Comparison of ENCODE assay signal across 23 cellular contexts in the genomic region with DNA sequence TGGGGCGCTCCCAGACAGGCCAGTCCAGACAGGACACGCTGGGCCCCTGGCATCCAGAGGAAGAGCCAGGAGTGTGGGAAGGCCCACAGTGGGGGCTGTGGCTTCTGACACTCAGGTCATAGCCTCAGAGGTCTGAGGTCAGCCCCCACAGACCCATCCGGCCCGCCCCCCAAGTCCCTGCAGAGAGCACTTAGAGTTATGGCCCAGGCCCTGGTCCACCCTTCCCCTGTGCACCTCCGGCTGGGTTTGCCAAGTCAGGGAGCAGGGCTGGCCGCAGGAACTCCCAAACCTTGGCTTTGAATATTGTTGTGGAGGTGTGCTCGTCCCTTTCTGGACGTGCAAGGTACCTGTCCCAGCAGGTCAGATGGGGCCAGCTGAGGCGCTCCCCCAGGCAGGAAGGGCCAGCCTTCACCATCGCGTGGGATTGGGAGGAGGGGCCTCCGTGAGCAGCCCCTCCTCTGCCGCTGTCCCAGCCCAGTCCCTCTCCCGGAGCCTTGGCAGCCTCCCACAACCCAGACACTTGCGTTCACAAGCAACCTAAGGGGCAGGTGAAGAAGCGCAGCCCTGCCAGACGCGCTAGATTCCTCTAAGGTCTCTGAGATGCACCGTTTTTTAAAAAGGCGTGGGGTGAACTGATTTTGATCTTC.
A peak's percentile ranks its signal among the peaks of the same experiment; 100 is the strongest.
DNase-seq lines count a peak whose midpoint lies in the region; ATAC-seq, FAIRE-seq and TF ChIP-seq lines count a peak whose summit lies in the region.
"Had no signal": no experiment of that assay in that cellular context is flagged by ENCODE, and none has a peak within 500 bp of the region (broad histone marks: within the 10 kb centered on the region; RNA-seq: fewer than 3 reads in every experiment).

No MANE protein-coding gene starts in this region.

- H3K4me1 ChIP-seq in K562 (replicated peaks in 1 of 2; ENCODE audit: control insufficient read depth in 2 of 2, insufficient read depth in 2 of 2, low read length in 2 of 2): peaks cover 0 to 36% of the 10 kb centered on the region in 2 experiments; a peak in 2 of 5 replicates
- H3K4me1 ChIP-seq: A549, adrenal gland, transverse colon had no signal

- POLR2A ChIA-PET in activated CD4-positive, alpha-beta T cell treated with anti-CD3 and anti-CD28 coated beads for 36 hours (lab: Charles Lee): interaction anchor here (0.9 kb wide), 1 partner anchor 129 kb away, joined by 3 read pairs; no protein-coding TSS in a partner anchor
- POLR2A ChIA-PET in K562 (lab: Yijun Ruan, JAX): no interaction called here

- no peak for DNase-seq in activated CD4-positive, alpha-beta T cell treated with anti-CD3 and anti-CD28 coated beads for 36 hours
- DNase-seq in activated CD4-positive, alpha-beta T cell treated with anti-CD3 and anti-CD28 coated beads for 1 hour: no peak
- DNase-seq in K562 (ENCODE audit: extremely low read depth in 1 of 4, low spot score in 3 of 4): no peak
- no peak for DNase-seq in sciatic nerve (ENCODE audit: low spot score)
- DNase-seq in SW 1271 (lab: John Stamatoyannopoulos, UW): no peak
- DNase-seq: activated CD8-positive, alpha-beta memory T cell treated with anti-CD3 and anti-CD28 coated beads, Interleukin-2, amount 50 U/mL, for 4 hours; CD4-positive, alpha-beta T cell; DMS79 treated with DMSO at 0.1 percent for 48 hours; endodermal cell; gastrocnemius medialis; GOT3; Karpas-422; NCI-H1417 treated with DMSO at 0.1 percent for 48 hours; NCI-H2171 treated with DMSO at 0.1 percent for 48 hours; small intestine had no signal

- no peak overlapping the region for H3K4me3 Mint-ChIP-seq in activated CD4-positive, alpha-beta T cell treated with anti-CD3 and anti-CD28 coated beads for 36 hours
- H3K4me3 Mint-ChIP-seq in IgD-negative memory B cell: peak overlapping the region in 2 of 4 donors; percentile 13 to 91
- H3K4me3 Mint-ChIP-seq: CD4-positive, alpha-beta T cell; central memory CD8-positive, alpha-beta T cell; endodermal cell had no signal

- no peak for FAIRE-seq in K562 (lab: Jason Lieb, UNC)
- FAIRE-seq: A549, small intestine had no signal

- peaks cover 46% of the 10 kb centered on the region for H3K4me1 Mint-ChIP-seq in activated CD4-positive, alpha-beta T cell treated with anti-CD3 and anti-CD28 coated beads for 36 hours
- peaks cover 19 to 30% (median 30%) of the 10 kb centered on the region in 3 donors for H3K4me1 Mint-ChIP-seq in IgD-negative memory B cell

- no peaks in the 10 kb centered on the region for H3K27me3 Mint-ChIP-seq in activated CD4-positive, alpha-beta T cell treated with anti-CD3 and anti-CD28 coated beads for 36 hours
- H3K27me3 Mint-ChIP-seq in IgD-negative memory B cell: no peaks in the 10 kb centered on the region
- H3K27me3 Mint-ChIP-seq: CD4-positive, alpha-beta T cell; central memory CD8-positive, alpha-beta T cell had no signal

- TF ChIP-seq CTCF in K562 (IDR thresholded peaks at IDR 0.05 in 2 of 3, conservative IDR thresholded peaks at IDR 0.05 in 1 of 3; ENCODE audit: insufficient read depth in 2 of 3, low read depth in 1 of 3, low read length in 3 of 3): no peak

- ATAC-seq in activated CD4-positive, alpha-beta T cell treated with anti-CD3 and anti-CD28 coated beads for 36 hours: no peak
- ATAC-seq in K562: no peak; the same call in 2 of the 3 replicates
- peak; percentile 20 for ATAC-seq in sciatic nerve
- ATAC-seq in HG02610 (IDR thresholded peaks at IDR 0.05; ENCODE audit: unreplicated experiment): no peak
- no peak for ATAC-seq in HG02884 (IDR thresholded peaks at IDR 0.05; ENCODE audit: unreplicated experiment)
- ATAC-seq: A549 had no signal

- H3K27ac Mint-ChIP-seq in activated CD4-positive, alpha-beta T cell treated with anti-CD3 and anti-CD28 coated beads for 36 hours: peak overlapping the region; percentile 76
- H3K27ac Mint-ChIP-seq in IgD-negative memory B cell: peak overlapping the region in 2 of 3 donors; percentile 61 to 89
- H3K27ac Mint-ChIP-seq: CD4-positive, alpha-beta T cell; endodermal cell had no signal

- peaks cover 25% of the 10 kb centered on the region for H3K36me3 Mint-ChIP-seq in activated CD4-positive, alpha-beta T cell treated with anti-CD3 and anti-CD28 coated beads for 36 hours (ENCODE audit: low read depth)
- H3K36me3 Mint-ChIP-seq in IgD-negative memory B cell: peaks cover 13% of the 10 kb centered on the region

- H3K9me1 ChIP-seq in K562 (ENCODE audit: control insufficient read depth, insufficient read depth, low read length): no peaks in the 10 kb centered on the region

- H3K4me3 ChIP-seq in K562: no peak overlapping the region
- H3K4me3 ChIP-seq: A549, adrenal gland, gastrocnemius medialis, left lung, transverse colon had no signal

- H3K27ac ChIP-seq in K562 (ENCODE audit: extremely low read depth, low read depth, low read length): no peak overlapping the region
- H3K27ac ChIP-seq: A549, gastrocnemius medialis, transverse colon had no signal

- H3K4me2 ChIP-seq in K562 (ENCODE audit: insufficient read depth, low read length): no peak overlapping the region
- H3K4me2 ChIP-seq: A549 had no signal

- no peaks in the 10 kb centered on the region for H3K9me3 Mint-ChIP-seq in activated CD4-positive, alpha-beta T cell treated with anti-CD3 and anti-CD28 coated beads for 36 hours (ENCODE audit: low read depth)
- H3K9me3 Mint-ChIP-seq in IgD-negative memory B cell: no peaks in the 10 kb centered on the region
- H3K9me3 Mint-ChIP-seq: CD4-positive, alpha-beta T cell; central memory CD8-positive, alpha-beta T cell; endodermal cell had no signal

- peaks cover 3% of the 10 kb centered on the region; the same call in 1 of the 3 replicates for H3K36me3 ChIP-seq in K562 (ENCODE audit: control insufficient read depth, insufficient read depth, low read length)

- H3K27me3 ChIP-seq in K562 (ENCODE audit: control insufficient read depth in 2 of 2, insufficient read depth in 2 of 2, low read length in 2 of 2): no peaks in the 10 kb centered on the region
- H3K27me3 ChIP-seq: adrenal gland, gastrocnemius medialis, left lung, transverse colon had no signal

- intact Hi-C loops in activated CD4-positive, alpha-beta T cell treated with anti-CD3 and anti-CD28 coated beads for 36 hours (cut with DNase I, micrococcal nuclease): no loop called here
- intact Hi-C loops in K562 (cut with micrococcal nuclease) (no loop called here), sciatic nerve (cut with DNase I) (no loop called here)

- H2AFZ ChIP-seq in K562 (ENCODE audit: low read depth, low read length): no peak overlapping the region

- in situ Hi-C loops in K562 (cut with MboI): no loop called here

- TF ChIP-seq RAD21 in K562 (CRISPR knock-in tag; conservative IDR thresholded peaks at IDR 0.05 in 1 of 2, IDR thresholded peaks at IDR 0.05 in 1 of 2): no peak

- no peaks in the 10 kb centered on the region for H4K20me1 ChIP-seq in K562 (replicated peaks; ENCODE audit: control insufficient read depth, insufficient read depth, low read length)

- H3K79me2 ChIP-seq in K562 (ENCODE audit: control insufficient read depth, insufficient read depth, low read length): no peaks in the 10 kb centered on the region

- peak overlapping the region in 1 of 2 experiments; percentile 54; a peak in 1 of 4 replicates for H3K9ac ChIP-seq in K562 (ENCODE audit: insufficient read depth in 1 of 2, low read depth in 2 of 2, low read length in 2 of 2)

- 76% methylated on average over 18 of the region's 20 CpGs for WGBS in K562 (ENCODE audit: insufficient coverage, low coverage, missing lambda C conversion rate)

- H3K9me3 ChIP-seq in K562 (replicated peaks; ENCODE audit: control insufficient read depth, insufficient read depth, low read depth, low read length): no peaks in the 10 kb centered on the region
- H3K9me3 ChIP-seq: A549, adrenal gland, gastrocnemius medialis, left lung, transverse colon had no signal

- CTCF ChIA-PET in activated CD4-positive, alpha-beta T cell treated with anti-CD3 and anti-CD28 coated beads for 36 hours (lab: Charles Lee): no interaction called here
- CTCF ChIA-PET in K562 (lab: Yijun Ruan, JAX; ENCODE audit: low intra/inter-chr PET ratio): no interaction called here

- TF ChIP-seq EP300 in K562 (IDR thresholded peaks at IDR 0.05; ENCODE audit: low read length): no peak

- no peak for TF ChIP-seq POLR2A in K562 (conservative IDR thresholded peaks at IDR 0.05)

- BruUV-seq in K562 (replicated peaks; lab: Mats Ljungman, UMichigan): no TSS peak

TF ChIP-seq in K562, 482 proteins besides CTCF, POLR2A, EP300 and RAD21:
- peak; percentile 23; the same call in 1 of the 2 replicates for TF ChIP-seq POLR2G (IDR thresholded peaks at IDR 0.05; ENCODE audit: low read depth, low read length)
- TF ChIP-seq, protein P1, sequence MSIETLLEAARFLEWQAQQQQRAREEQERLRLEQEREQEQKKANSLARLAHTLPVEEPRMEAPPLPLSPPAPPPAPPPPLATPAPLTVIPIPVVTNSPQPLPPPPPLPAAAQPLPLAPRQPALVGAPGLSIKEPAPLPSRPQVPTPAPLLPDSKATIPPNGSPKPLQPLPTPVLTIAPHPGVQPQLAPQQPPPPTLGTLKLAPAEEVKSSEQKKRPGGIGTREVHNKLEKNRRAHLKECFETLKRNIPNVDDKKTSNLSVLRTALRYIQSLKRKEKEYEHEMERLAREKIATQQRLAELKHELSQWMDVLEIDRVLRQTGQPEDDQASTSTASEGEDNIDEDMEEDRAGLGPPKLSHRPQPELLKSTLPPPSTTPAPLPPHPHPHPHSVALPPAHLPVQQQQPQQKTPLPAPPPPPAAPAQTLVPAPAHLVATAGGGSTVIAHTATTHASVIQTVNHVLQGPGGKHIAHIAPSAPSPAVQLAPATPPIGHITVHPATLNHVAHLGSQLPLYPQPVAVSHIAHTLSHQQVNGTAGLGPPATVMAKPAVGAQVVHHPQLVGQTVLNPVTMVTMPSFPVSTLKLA (conservative IDR thresholded peaks at IDR 0.05): no peak
- no peak for TF ChIP-seq MXI1 (IDR thresholded peaks at IDR 0.05; ENCODE audit: low read depth, low read length)
